23 cellular contexts compared by ENCODE assay signal in genomic region chr5:68220914-68221313, GRCh38.
"Had no signal": no experiment of that assay in that cellular context is flagged by ENCODE, and none has a peak within 500 bp of the region (broad histone marks: within the 10 kb centered on the region; RNA-seq: fewer than 3 reads in every experiment).

No MANE protein-coding gene starts in this region.

- H3K4me3 ChIP-seq: skin epidermis had no signal

- FAIRE-seq: frontal cortex, keratinocyte had no signal

- DNase-seq: activated CD4-positive, alpha-beta T cell treated with anti-CD3 and anti-CD28 coated beads for 36 hours; activated CD4-positive, CD25-positive, alpha-beta regulatory T cell; activated CD8-positive, alpha-beta memory T cell treated with anti-CD3 and anti-CD28 coated beads, Interleukin-2, amount 10 ng/mL, durations not matched to agents 7 days and 5 days; activated CD8-positive, alpha-beta T cell treated with anti-CD3 and anti-CD28 coated beads, Interleukin-2, amount 10 ng/mL, durations not matched to agents 7 days and 5 days; activated naive CD8-positive, alpha-beta T cell treated with anti-CD3 and anti-CD28 coated beads, Interleukin-2, amount 50 U/mL, for 24 hours; activated T-cell treated with anti-CD3 and anti-CD28 coated beads, Interleukin-2, amount 50 U/mL, for 48 hours; amygdala; central memory CD4-positive, alpha-beta T cell; esophagus squamous epithelium; hippocampal formation; left cardiac atrium; left ventricle myocardium superior; naive thymus-derived CD8-positive, alpha-beta T cell; posterior cingulate gyrus; stimulated activated CD4-positive, alpha-beta T cell treated with anti-CD3 and anti-CD28 coated beads, Interleukin-1b, Interleukin-23, amount 100 ng/mL, for 48 hours; stimulated activated CD4-positive, alpha-beta T cell treated with anti-CD3 and anti-CD28 coated beads, Interleukin-4, amount 100 ng/mL, for 4 hours; stimulated activated naive B cell treated with anti-CD40 and anti-IgM and Interleukin-4, amounts not matched to agents 10 μg/mL and 1 μg/mL and 100 μg/mL, for 72 hours; stomach; tibial artery had no signal

- H3K9me3 ChIP-seq: esophagus squamous epithelium, stomach, tibial artery had no signal

- H3K27me3 ChIP-seq: esophagus squamous epithelium, stomach, tibial artery had no signal

- ATAC-seq: activated CD4-positive, alpha-beta T cell treated with anti-CD3 and anti-CD28 coated beads for 36 hours; activated CD8-positive, alpha-beta memory T cell treated with anti-CD3 and anti-CD28 coated beads, Interleukin-2, amount 10 ng/mL, durations not matched to agents 7 days and 5 days; activated CD8-positive, alpha-beta T cell treated with anti-CD3 and anti-CD28 coated beads, Interleukin-2, amount 10 ng/mL, durations not matched to agents 7 days and 5 days; activated naive CD8-positive, alpha-beta T cell treated with anti-CD3 and anti-CD28 coated beads, Interleukin-2, amount 50 U/mL, for 24 hours; left cardiac atrium; left ventricle myocardium superior; naive thymus-derived CD8-positive, alpha-beta T cell; sciatic nerve; stimulated activated naive B cell treated with anti-CD40 and anti-IgM and Interleukin-4, amounts not matched to agents 10 μg/mL and 1 μg/mL and 100 μg/mL, for 72 hours had no signal

- H3K27ac ChIP-seq: skin epidermis, stomach had no signal
